8 cellular contexts compared by ENCODE assay signal in the genomic region with DNA sequence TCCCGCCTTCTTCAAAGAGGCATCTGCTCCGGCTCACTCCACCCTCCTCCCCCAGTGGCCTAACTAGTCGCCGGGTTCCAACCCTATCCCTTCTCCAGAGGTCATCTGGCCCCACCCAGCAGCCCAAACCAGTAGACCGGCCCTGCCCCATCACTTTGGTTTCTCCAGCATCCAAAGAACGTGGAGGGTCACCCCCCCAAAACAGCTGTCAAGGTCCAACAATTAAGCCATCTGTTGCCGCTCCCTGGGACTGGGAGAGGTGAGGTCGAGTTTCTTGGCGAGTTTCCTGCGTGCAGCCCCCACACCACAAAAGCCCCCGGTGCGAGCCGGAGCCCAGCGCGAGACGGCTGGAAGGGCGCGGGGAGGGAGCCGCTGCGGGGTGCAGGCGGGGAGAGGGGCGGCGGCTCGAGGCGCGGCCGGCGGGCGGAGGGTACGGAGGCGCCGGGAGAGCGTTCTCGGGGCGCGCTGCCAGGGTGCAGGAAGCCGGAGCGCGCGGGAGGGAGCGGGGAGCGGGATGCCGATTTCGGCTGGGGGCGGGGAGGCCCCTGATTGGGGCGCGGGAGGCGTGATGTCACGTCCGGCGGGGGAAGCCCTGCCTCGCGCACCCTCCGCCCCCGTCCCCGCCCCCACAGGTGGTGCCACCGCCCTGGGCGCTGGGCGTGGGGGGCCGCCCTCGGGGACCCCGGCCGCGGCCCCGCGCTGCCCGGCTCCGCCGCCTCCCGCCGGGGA. TPM values are rescaled to one million over a fixed set of nuclear protein-coding genes. Genes with fewer than 3 reads are reported as not detected.
DNase-seq lines count a peak whose midpoint lies in the region; ATAC-seq, FAIRE-seq and TF ChIP-seq lines count a peak whose summit lies in the region.

No MANE protein-coding gene starts in this region.

- POLR2A ChIA-PET in endothelial cell of umbilical vein (lab: Charles Lee): no interaction called here

- no peaks in the 10 kb centered on the region for H3K9me3 ChIP-seq in endothelial cell of umbilical vein (replicated peaks; ENCODE audit: control insufficient read depth, insufficient read depth, low read length)

- intact Hi-C loops in endothelial cell of umbilical vein (cut with micrococcal nuclease): loop anchor here (1.0 to 5.0 kb wide), 6 partner anchors 18 to 410 kb away; a partner anchor contains a TSS

- peak overlapping the region; percentile 80 for H2AFZ ChIP-seq in endothelial cell of umbilical vein (ENCODE audit: low read depth, low read length)

- peak; percentile 44 for ATAC-seq in HG03196 (IDR thresholded peaks at IDR 0.05; ENCODE audit: unreplicated experiment)

- no peaks in the 10 kb centered on the region for H3K9me1 ChIP-seq in endothelial cell of umbilical vein (replicated peaks; ENCODE audit: control insufficient read depth, extremely low read depth, insufficient read depth, low read length)

- FAIRE-seq in endothelial cell of umbilical vein (lab: Jason Lieb, UNC): no peak

- H3K27ac ChIP-seq in endothelial cell of umbilical vein (ENCODE audit: insufficient read depth, low read depth, low read length): no peak overlapping the region

- H3K36me3 ChIP-seq in endothelial cell of umbilical vein (ENCODE audit: control insufficient read depth in 2 of 2, extremely low read depth in 1 of 2, insufficient read depth in 2 of 2, low read length in 2 of 2): no peaks in the 10 kb centered on the region

- H4K20me1 ChIP-seq in endothelial cell of umbilical vein (replicated peaks; ENCODE audit: control insufficient read depth, extremely low read depth, insufficient read depth, low read length): no peaks in the 10 kb centered on the region

- no peak overlapping the region for H3K9ac ChIP-seq in endothelial cell of umbilical vein (replicated peaks; ENCODE audit: extremely low read depth, insufficient read depth, low read length)

- no peaks in the 10 kb centered on the region for H3K4me1 ChIP-seq in endothelial cell of umbilical vein (ENCODE audit: control insufficient read depth, extremely low read depth, insufficient read depth, low read length)

- peak overlapping the region; percentile 12 to 36 (median 26) for H3K4me3 ChIP-seq in endothelial cell of umbilical vein (replicated peaks in 1 of 3; ENCODE audit: insufficient read depth in 1 of 3, low read depth in 1 of 3, low read length in 3 of 3)

- no TSS peak for BruUV-seq in endothelial cell of umbilical vein (replicated peaks; lab: Mats Ljungman, UMichigan)

- CTCF ChIA-PET in endothelial cell of umbilical vein (lab: Charles Lee): interaction anchor here (1.0 kb wide), 1 partner anchor 202 kb away, joined by 4 read pairs; no protein-coding TSS in a partner anchor

- H3K79me2 ChIP-seq in endothelial cell of umbilical vein (ENCODE audit: control insufficient read depth, insufficient read depth, low read length): no peaks in the 10 kb centered on the region

- H3K27me3 ChIP-seq in endothelial cell of umbilical vein (ENCODE audit: control insufficient read depth in 2 of 2, insufficient read depth in 2 of 2, low read length in 2 of 2): peaks cover 7 to 15% of the 10 kb centered on the region in 2 experiments

- peak; percentile 23 to 72 for DNase-seq in NCI-H187 (lab: John Stamatoyannopoulos, UW)
- no peak for DNase-seq in NCI-H187 treated with DMSO at 0.1 percent for 48 hours (lab: John Stamatoyannopoulos, UW)
- DNase-seq in NCI-H82 (lab: John Stamatoyannopoulos, UW): peak; percentile 92
- DNase-seq in activated CD8-positive, alpha-beta memory T cell treated with anti-CD3 and anti-CD28 coated beads, Interleukin-2, amount 50 U/mL, for 48 hours: peak; percentile 90
- no peak for DNase-seq in endothelial cell of umbilical vein (ENCODE audit: low read depth, low spot score)
- peak; percentile 83 for DNase-seq in midbrain (lab: John Stamatoyannopoulos, UW)
- peak; percentile 74 to 77 for DNase-seq in stimulated activated CD8-positive, alpha-beta memory T cell treated with anti-CD3 and anti-CD28 coated beads, Interleukin-15, amount 100 ng/mL, for 4 hours (ENCODE audit: low read depth in 2 of 2)

- TF ChIP-seq CTCF in endothelial cell of umbilical vein (IDR thresholded peaks at IDR 0.05; ENCODE audit: extremely low read depth in 1 of 2, insufficient read depth in 1 of 2, low read depth in 1 of 2, low read length in 2 of 2): no peak

- H3K4me2 ChIP-seq in endothelial cell of umbilical vein (ENCODE audit: insufficient read depth, low read length): peak overlapping the region; percentile 43

- no peak for TF ChIP-seq POLR2A in endothelial cell of umbilical vein (IDR thresholded peaks at IDR 0.05; ENCODE audit: low read depth, low read length)

- dilution Hi-C loops in endothelial cell of umbilical vein (cut with MboI; ENCODE audit: extremely low pct_ligation_motif_present, low sequenced_read_pairs): no loop called here

TF ChIP-seq in endothelial cell of umbilical vein, 7 proteins besides CTCF, POLR2A, EP300 and RAD21:
- TF ChIP-seq POLR2AphosphoS5 (IDR thresholded peaks at IDR 0.05; ENCODE audit: insufficient read depth, low read depth, low read length) (peak; percentile 25), EZH2 (IDR thresholded peaks at IDR 0.05; ENCODE audit: borderline replicate concordance, low read depth, low read length, severe bottlenecking) (no peak)

RNA-seq across cellular contexts. Expression of a gene that starts 0.6 kb away (rescaled TPM):
- 23.9 and 31.1 TPM in 2 replicates for total RNA-seq in endothelial cell of umbilical vein
- 9.6 and 10.4 TPM in 2 replicates for polyA plus RNA-seq in endothelial cell of umbilical vein
- 7.1 and 9.7 TPM in 2 replicates for polyA plus RNA-seq in endothelial cell of umbilical vein (2011; cell fraction: cytosol; rRNA removed)
- 8.2 and 9.6 TPM in 2 replicates for polyA plus RNA-seq in endothelial cell of umbilical vein (2011; cell fraction: nucleus; rRNA removed)
- 12.5 and 15.5 TPM in 2 replicates for polyA plus RNA-seq in endothelial cell of umbilical vein (2012)
- polyA minus RNA-seq in endothelial cell of umbilical vein: 5.2 and 6.3 TPM in 2 replicates
- polyA minus RNA-seq in endothelial cell of umbilical vein (2011; cell fraction: cytosol; rRNA and poly(A)+ RNA removed): 49.9 TPM
- 3.1 and 5.9 TPM in 2 replicates for polyA minus RNA-seq in endothelial cell of umbilical vein (2011; cell fraction: nucleus; rRNA and poly(A)+ RNA removed)

Comparison
In these comparisons a context has a peak if more than half of its experiments do, and no peak if none do; other contexts are left out.
1. DNase-seq: peak in NCI-H187 (2 of 2), NCI-H82 (single experiment), activated CD8-positive, alpha-beta memory T cell treated with anti-CD3 and anti-CD28 coated beads, Interleukin-2, amount 50 U/mL, for 48 hours (single experiment), midbrain (single experiment) and stimulated activated CD8-positive, alpha-beta memory T cell treated with anti-CD3 and anti-CD28 coated beads, Interleukin-15, amount 100 ng/mL, for 4 hours (2 of 2); none in NCI-H187 treated with DMSO at 0.1 percent for 48 hours (single experiment) and endothelial cell of umbilical vein (single experiment).